ENCODE assay signal across 8 cellular contexts in the genomic region with DNA sequence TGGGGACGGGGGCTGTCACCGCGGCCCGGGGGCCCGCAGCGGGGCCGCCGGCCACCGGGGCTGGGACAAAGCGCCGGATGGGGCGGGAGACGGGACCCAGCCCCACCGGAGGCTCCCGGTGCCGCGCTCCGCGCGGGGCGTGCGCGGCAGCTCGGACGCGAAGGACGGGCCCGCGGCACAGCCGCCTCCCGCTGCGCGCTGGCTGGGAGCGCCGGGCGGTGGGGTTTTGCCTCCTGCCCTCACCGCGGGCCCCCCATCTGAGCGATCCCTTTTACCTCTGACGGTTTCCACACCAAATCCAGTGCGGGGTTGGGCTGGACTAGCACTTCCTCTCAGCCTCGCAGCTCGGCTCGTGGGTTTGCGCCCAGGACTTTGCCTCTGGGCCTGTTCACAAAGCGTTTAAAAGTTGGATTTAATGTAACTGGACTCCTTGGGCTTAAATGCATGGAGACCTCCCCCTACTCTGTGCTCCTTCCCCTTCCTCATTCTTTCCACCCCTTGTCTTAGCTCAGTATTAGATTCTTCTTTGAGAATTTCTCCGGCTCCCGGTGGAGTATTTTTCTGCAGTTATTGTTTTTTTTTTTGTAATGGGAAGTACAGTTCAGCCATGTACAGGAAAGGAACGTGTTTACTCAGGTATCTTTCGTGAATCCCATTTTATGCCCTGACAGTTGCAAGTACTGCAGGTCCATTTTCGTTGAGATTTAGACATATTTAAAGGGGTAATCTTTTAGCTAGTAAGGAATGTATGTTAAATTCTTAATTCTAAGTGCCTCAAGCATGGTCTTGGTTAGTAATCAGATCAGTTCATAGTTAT. TPM values are rescaled to one million over a fixed set of nuclear protein-coding genes. Genes with fewer than 3 reads are reported as not detected.
A peak's percentile ranks its signal among the peaks of the same experiment; 100 is the strongest.
DNase-seq lines count a peak whose midpoint lies in the region; ATAC-seq, FAIRE-seq and TF ChIP-seq lines count a peak whose summit lies in the region.

No MANE protein-coding gene starts in this region.

- H3K9me2 ChIP-seq in neural cell (ENCODE audit: insufficient read depth, low read length): no peaks in the 10 kb centered on the region

- H3K36me3 ChIP-seq in NT2/D1 (ENCODE audit: insufficient read depth, insufficient read length, low read length): no peaks in the 10 kb centered on the region
- no peaks in the 10 kb centered on the region for H3K36me3 ChIP-seq in neural cell (ENCODE audit: insufficient read depth, low read length)

- H3K27me3 Mint-ChIP-seq in CD4-positive, alpha-beta T cell: peaks cover 67% of the 10 kb centered on the region

- peak; percentile 18 for ATAC-seq in CD4-positive, alpha-beta T cell (ENCODE audit: poor library complexity)
- peak; percentile 46 for ATAC-seq in GM19324 (IDR thresholded peaks at IDR 0.05; ENCODE audit: low FRiP score, unreplicated experiment)
- ATAC-seq in HG03378 (IDR thresholded peaks at IDR 0.05; ENCODE audit: unreplicated experiment): peak; percentile 32
- peak; percentile 28 for ATAC-seq in foreskin keratinocyte

- POLR2A ChIA-PET in CD4-positive, alpha-beta T cell (lab: Charles Lee): interaction anchor here (0.6 to 1.2 kb wide), 5 partner anchors 139 to 636 kb away, joined by 3 to 6 read pairs (median 4); a partner anchor contains a TSS

- peaks cover 14% of the 10 kb centered on the region for H3K36me3 Mint-ChIP-seq in CD4-positive, alpha-beta T cell (ENCODE audit: low read depth)

- H3F3A ChIP-seq in neural cell (ENCODE audit: insufficient read depth, low read length, poor library complexity, severe bottlenecking): no peaks in the 10 kb centered on the region

- H3K79me2 ChIP-seq in neural cell (replicated peaks; ENCODE audit: insufficient read depth, low read length): peaks cover 48% of the 10 kb centered on the region

- TF ChIP-seq CTCF in CD4-positive, alpha-beta T cell (IDR thresholded peaks at IDR 0.05): no peak
- TF ChIP-seq CTCF in foreskin keratinocyte (conservative IDR thresholded peaks at IDR 0.05): no peak
- no peak for TF ChIP-seq CTCF in neural cell (IDR thresholded peaks at IDR 0.05; ENCODE audit: poor library complexity, severe bottlenecking)

- no peaks in the 10 kb centered on the region for H4K20me1 ChIP-seq in neural cell (ENCODE audit: insufficient read depth)

- no peak for FAIRE-seq in urothelium cell line (lab: Jason Lieb, UNC)

- no peaks in the 10 kb centered on the region for H3K9me3 ChIP-seq in CD4-positive, alpha-beta T cell (ENCODE audit: control insufficient read depth, low read length)
- H3K9me3 ChIP-seq in NT2/D1 (ENCODE audit: insufficient read depth, low read length) (peaks cover 5% of the 10 kb centered on the region; the same call in 1 of the 2 replicates), neural cell (ENCODE audit: low read length) (no peaks in the 10 kb centered on the region)

- TF ChIP-seq EP300 in neural cell (conservative IDR thresholded peaks at IDR 0.05; ENCODE audit: poor library complexity, severe bottlenecking): no peak

- peak overlapping the region; percentile 56 for H3K4me2 ChIP-seq in neural cell (ENCODE audit: low read length)

- no peak overlapping the region for H3K27ac ChIP-seq in CD4-positive, alpha-beta T cell (ENCODE audit: low read depth, low read length)
- H3K27ac ChIP-seq in foreskin keratinocyte: peak overlapping the region; percentile 90
- peak overlapping the region; percentile 65 for H3K27ac ChIP-seq in neural cell (ENCODE audit: low read length)

- DNase-seq in CD4-positive, alpha-beta T cell: peak in 6 of 10 experiments; percentile 3 to 35 (median 9)
- DNase-seq in NT2/D1 (ENCODE audit: low read depth, low spot score) (no peak), activated gamma-delta T cell treated with Interleukin-2 at 50 U/mL for 16 hours (peak; percentile 16), foreskin keratinocyte (peak; percentile 36 to 59), urothelium cell line (ENCODE audit: low spot score) (peak; percentile 53)

- no peaks in the 10 kb centered on the region for H3K9me3 Mint-ChIP-seq in CD4-positive, alpha-beta T cell

- intact Hi-C loops in CD4-positive, alpha-beta T cell (cut with DNase I, micrococcal nuclease): loop anchor here (2.0 to 10.0 kb wide), 7 partner anchors 112 to 642 kb away; a partner anchor contains a TSS

- peak overlapping the region; percentile 56 for H2AFZ ChIP-seq in neural cell (ENCODE audit: low read depth, low read length)

- H3K4me1 Mint-ChIP-seq in CD4-positive, alpha-beta T cell (ENCODE audit: low read depth): peaks cover 18% of the 10 kb centered on the region

- TF ChIP-seq RAD21 in neural cell (conservative IDR thresholded peaks at IDR 0.05): peak; percentile 16

- H3K27ac Mint-ChIP-seq in CD4-positive, alpha-beta T cell: peak overlapping the region; percentile 28

- H3K9ac ChIP-seq in NT2/D1 (ENCODE audit: insufficient read length, low read depth): peak overlapping the region; percentile 82
- H3K9ac ChIP-seq in neural cell (ENCODE audit: low read length): peak overlapping the region; percentile 87

- peak overlapping the region; percentile 90 for H3K4me3 Mint-ChIP-seq in CD4-positive, alpha-beta T cell

- CTCF ChIA-PET in CD4-positive, alpha-beta T cell (lab: Charles Lee): interaction anchor here (0.7 to 2.3 kb wide), 8 partner anchors 10 to 499 kb away, joined by 3 to 7 read pairs (median 3); no protein-coding TSS in a partner anchor

- H3K27me3 ChIP-seq in CD4-positive, alpha-beta T cell (ENCODE audit: control insufficient read depth, insufficient read depth, low read length): peaks cover 33% of the 10 kb centered on the region
- no peaks in the 10 kb centered on the region for H3K27me3 ChIP-seq in NT2/D1 (ENCODE audit: insufficient read depth, insufficient read length)
- H3K27me3 ChIP-seq in foreskin keratinocyte: no peaks in the 10 kb centered on the region
- no peaks in the 10 kb centered on the region for H3K27me3 ChIP-seq in neural cell (ENCODE audit: insufficient read depth, low read depth, low read length)

- H3K4me1 ChIP-seq in NT2/D1 (ENCODE audit: insufficient read depth, insufficient read length) (no peaks in the 10 kb centered on the region), foreskin keratinocyte (peaks cover 21% of the 10 kb centered on the region)

- H3K4me3 ChIP-seq in NT2/D1 (ENCODE audit: insufficient read length, low read depth) (peak overlapping the region; percentile 59), neural cell (ENCODE audit: low read length) (peak overlapping the region; percentile 84)

TF ChIP-seq in neural cell, 6 proteins besides CTCF, POLR2A, EP300 and RAD21:
- no peak for TF ChIP-seq TAF1 (IDR thresholded peaks at IDR 0.05; ENCODE audit: low read depth)
- TF ChIP-seq, protein P1, sequence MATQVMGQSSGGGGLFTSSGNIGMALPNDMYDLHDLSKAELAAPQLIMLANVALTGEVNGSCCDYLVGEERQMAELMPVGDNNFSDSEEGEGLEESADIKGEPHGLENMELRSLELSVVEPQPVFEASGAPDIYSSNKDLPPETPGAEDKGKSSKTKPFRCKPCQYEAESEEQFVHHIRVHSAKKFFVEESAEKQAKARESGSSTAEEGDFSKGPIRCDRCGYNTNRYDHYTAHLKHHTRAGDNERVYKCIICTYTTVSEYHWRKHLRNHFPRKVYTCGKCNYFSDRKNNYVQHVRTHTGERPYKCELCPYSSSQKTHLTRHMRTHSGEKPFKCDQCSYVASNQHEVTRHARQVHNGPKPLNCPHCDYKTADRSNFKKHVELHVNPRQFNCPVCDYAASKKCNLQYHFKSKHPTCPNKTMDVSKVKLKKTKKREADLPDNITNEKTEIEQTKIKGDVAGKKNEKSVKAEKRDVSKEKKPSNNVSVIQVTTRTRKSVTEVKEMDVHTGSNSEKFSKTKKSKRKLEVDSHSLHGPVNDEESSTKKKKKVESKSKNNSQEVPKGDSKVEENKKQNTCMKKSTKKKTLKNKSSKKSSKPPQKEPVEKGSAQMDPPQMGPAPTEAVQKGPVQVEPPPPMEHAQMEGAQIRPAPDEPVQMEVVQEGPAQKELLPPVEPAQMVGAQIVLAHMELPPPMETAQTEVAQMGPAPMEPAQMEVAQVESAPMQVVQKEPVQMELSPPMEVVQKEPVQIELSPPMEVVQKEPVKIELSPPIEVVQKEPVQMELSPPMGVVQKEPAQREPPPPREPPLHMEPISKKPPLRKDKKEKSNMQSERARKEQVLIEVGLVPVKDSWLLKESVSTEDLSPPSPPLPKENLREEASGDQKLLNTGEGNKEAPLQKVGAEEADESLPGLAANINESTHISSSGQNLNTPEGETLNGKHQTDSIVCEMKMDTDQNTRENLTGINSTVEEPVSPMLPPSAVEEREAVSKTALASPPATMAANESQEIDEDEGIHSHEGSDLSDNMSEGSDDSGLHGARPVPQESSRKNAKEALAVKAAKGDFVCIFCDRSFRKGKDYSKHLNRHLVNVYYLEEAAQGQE (IDR thresholded peaks at IDR 0.05; ENCODE audit: borderline replicate concordance): no peak
- TF ChIP-seq POLR2AphosphoS5 (IDR thresholded peaks at IDR 0.05): no peak

RNA-seq across cellular contexts. Expression of a gene that starts 0.7 kb away (rescaled TPM):
- 1 to 10 TPM; 2.0 to 2.6 TPM for total RNA-seq in CD4-positive, alpha-beta T cell
- 13.5 and 15.5 TPM in 2 replicates for total RNA-seq in foreskin keratinocyte
- polyA plus RNA-seq in foreskin keratinocyte: 2.5 and 2.6 TPM in 2 replicates
- polyA plus RNA-seq in neural cell: 19.9 and 24.3 TPM in 2 replicates
- polyA minus RNA-seq in neural cell: 36.5 and 54.3 TPM in 2 replicates
